ENCODE assay signal across 8 cellular contexts in genomic region chrX:125205084-125205917, GRCh38.
DNase-seq lines count a peak whose midpoint lies in the region; ATAC-seq and TF ChIP-seq lines count a peak whose summit lies in the region.

No MANE protein-coding gene starts in this region.

- H3K27ac Mint-ChIP-seq in T-cell (no peak overlapping the region), endothelial cell (ENCODE audit: unreplicated experiment) (peak overlapping the region; percentile 76)

- H3K4me1 ChIP-seq in HEK293 (ENCODE audit: control insufficient read depth, insufficient read depth, low read length) = no peaks in the 10 kb centered on the region
- H3K4me1 ChIP-seq in thyroid gland = no peaks in the 10 kb centered on the region

- ATAC-seq in T-cell (replicated peaks in 1 of 4) (peak; percentile 34 to 54 (median 38)), GM21717 (IDR thresholded peaks at IDR 0.05; ENCODE audit: unreplicated experiment) (no peak)

- DNase-seq in AG09309 (ENCODE audit: low read depth) (no peak), T-cell (peak in 3 of 34 experiments; percentile 1 to 2 (median 1)), endothelial cell (ENCODE audit: low spot score) (peak; percentile 63), middle frontal gyrus (ENCODE audit: extremely low spot score, low spot score) (peak; percentile 26), thyroid gland (peak; percentile 78 to 81), foreskin melanocyte (no peak)

- H3K36me3 Mint-ChIP-seq in T-cell (no peaks in the 10 kb centered on the region), endothelial cell (ENCODE audit: low read depth, unreplicated experiment) (no peaks in the 10 kb centered on the region)

- H3K4me3 Mint-ChIP-seq in T-cell (peak overlapping the region; percentile 67 to 74 (median 69)), endothelial cell (ENCODE audit: unreplicated experiment) (peak overlapping the region; percentile 89)

- peak; percentile 17 for TF ChIP-seq CTCF in AG09309 (IDR thresholded peaks at IDR 0.05; ENCODE audit: control insufficient read depth, insufficient read depth, low read depth, low read length, missing control alignments)
- TF ChIP-seq CTCF in HEK293 (tag by site-specific recombination; IDR thresholded peaks at IDR 0.05) = no peak
- TF ChIP-seq CTCF in endothelial cell (IDR thresholded peaks at IDR 0.05; ENCODE audit: unreplicated experiment) = no peak
- TF ChIP-seq CTCF in thyroid gland (IDR thresholded peaks at IDR 0.05) = peak in 4 of 6 experiments; percentile 22 to 38 (median 28)

- CTCF ChIA-PET in HEK293 (lab: Yijun Ruan, JAX) = no interaction called here
- CTCF ChIA-PET in T-cell (lab: Charles Lee) = no interaction called here

- peaks cover 25 to 27% (median 25%) of the 10 kb centered on the region in 3 donors for H3K4me1 Mint-ChIP-seq in T-cell
- H3K4me1 Mint-ChIP-seq in endothelial cell (ENCODE audit: unreplicated experiment) = no peaks in the 10 kb centered on the region

- no peaks in the 10 kb centered on the region for H3K9me3 Mint-ChIP-seq in T-cell
- H3K9me3 Mint-ChIP-seq in endothelial cell (ENCODE audit: unreplicated experiment) = no peaks in the 10 kb centered on the region

- H3K27ac ChIP-seq in HEK293 (ENCODE audit: extremely low read depth, low read depth, low read length) = no peak overlapping the region
- H3K27ac ChIP-seq in thyroid gland = peak overlapping the region; percentile 36 to 61 (median 56)

- peaks cover 34 to 44% of the 10 kb centered on the region in 2 donors for H3K27me3 Mint-ChIP-seq in T-cell
- H3K27me3 Mint-ChIP-seq in endothelial cell (ENCODE audit: unreplicated experiment) = peaks cover 4% of the 10 kb centered on the region

- TF ChIP-seq POLR2A in thyroid gland (IDR thresholded peaks at IDR 0.05) = peak in 1 of 2 donors; percentile 27

- H3K27me3 ChIP-seq in thyroid gland = no peaks in the 10 kb centered on the region

- intact Hi-C loops in thyroid gland (cut with DNase I) = no loop called here

- H3K4me3 ChIP-seq in AG09309 (ENCODE audit: control insufficient read depth, low read depth, low read length) = peak overlapping the region; percentile 19
- peak overlapping the region; percentile 18 for H3K4me3 ChIP-seq in HEK293 (ENCODE audit: low read depth, low read length)
- H3K4me3 ChIP-seq in thyroid gland (replicated peaks in 1 of 3) = peak overlapping the region in 2 of 3 donors; percentile 27

- WGBS in thyroid gland, 2 donors = 0% methylated on average over 6 to 11 of the region's 54 CpGs

- no peaks in the 10 kb centered on the region for H3K36me3 ChIP-seq in HEK293 (ENCODE audit: control insufficient read depth in 2 of 2, insufficient read depth in 1 of 2, low read length in 2 of 2)
- no peaks in the 10 kb centered on the region for H3K36me3 ChIP-seq in thyroid gland

- H3K9me3 ChIP-seq in HEK293 (ENCODE audit: control insufficient read depth, insufficient read depth, low read depth, low read length) (no peaks in the 10 kb centered on the region), thyroid gland (no peaks in the 10 kb centered on the region)

- POLR2A ChIA-PET in HEK293 (lab: Yijun Ruan, JAX) = no interaction called here
- POLR2A ChIA-PET in T-cell (lab: Charles Lee) = no interaction called here

TF ChIP-seq in HEK293, 187 proteins besides CTCF, POLR2A, EP300 and RAD21:
- peak; percentile 75 for TF ChIP-seq PRDM10 (tag by site-specific recombination; IDR thresholded peaks at IDR 0.05)
- no peak for TF ChIP-seq BCL6B (tag by site-specific recombination; IDR thresholded peaks at IDR 0.05)
- peak; percentile 10; the same call in 1 of the 2 replicates for TF ChIP-seq ZFHX2 (tag by site-specific recombination; conservative IDR thresholded peaks at IDR 0.05)

Comparison
In these comparisons a context has a peak if more than half of its experiments do, and no peak if none do; other contexts are left out.
1. DNase-seq: peak in endothelial cell (single experiment), middle frontal gyrus (single experiment) and thyroid gland (2 of 2); none in AG09309 (single experiment) and foreskin melanocyte (single experiment).
2. CTCF ChIP-seq: peak in AG09309 (single experiment) and thyroid gland (4 of 6); none in HEK293 (single experiment) and endothelial cell (single experiment).
3. Peak in every context shown above with its lines, with median percentiles within 50 percentile points of each other: H3K4me3 ChIP-seq.